ENCODE assay signal across 1 cellular context in genomic region chr4:94214703-94215360, GRCh38.
TF ChIP-seq lines count a peak whose summit lies in the region.

No MANE protein-coding gene starts in this region.

TF ChIP-seq in HepG2, 621 proteins besides CTCF, POLR2A, EP300 and RAD21:
- TF ChIP-seq GTF3A (CRISPR knock-in tag; conservative IDR thresholded peaks at IDR 0.05) (no peak), HES4 (CRISPR knock-in tag; IDR thresholded peaks at IDR 0.05; ENCODE audit: borderline replicate concordance) (no peak), ZNF678 (CRISPR knock-in tag; IDR thresholded peaks at IDR 0.05) (no peak), SMC3 (IDR thresholded peaks at IDR 0.05; ENCODE audit: low read length) (peak; percentile 9; the same call in 1 of the 2 replicates), ZNF761 (CRISPR knock-in tag; conservative IDR thresholded peaks at IDR 0.05) (no peak), CEBPG (CRISPR knock-in tag; IDR thresholded peaks at IDR 0.05) (peak; percentile 55), ZNF775 (CRISPR knock-in tag; IDR thresholded peaks at IDR 0.05; ENCODE audit: borderline replicate concordance) (no peak), AHR (CRISPR knock-in tag; IDR thresholded peaks at IDR 0.05) (no peak), CEBPB (IDR thresholded peaks at IDR 0.05; ENCODE audit: borderline replicate concordance, low read depth, low read length) (peak; percentile 95), FOXJ3 (CRISPR knock-in tag; IDR thresholded peaks at IDR 0.05; ENCODE audit: borderline replicate concordance) (no peak), PLRG1 (conservative IDR thresholded peaks at IDR 0.05) (no peak), ZNF704 (CRISPR knock-in tag; IDR thresholded peaks at IDR 0.05; ENCODE audit: borderline replicate concordance) (no peak), KMT2A (CRISPR knock-in tag; IDR thresholded peaks at IDR 0.05) (no peak), ZNF446 (CRISPR knock-in tag; IDR thresholded peaks at IDR 0.05) (no peak), ARNT (IDR thresholded peaks at IDR 0.05) (no peak), ZNF281 (CRISPR knock-in tag; IDR thresholded peaks at IDR 0.05; ENCODE audit: borderline replicate concordance) (no peak), ZNF570 (CRISPR knock-in tag; IDR thresholded peaks at IDR 0.05; ENCODE audit: borderline replicate concordance) (no peak), ZNF224 (CRISPR knock-in tag; IDR thresholded peaks at IDR 0.05) (no peak), HMGA1 (CRISPR knock-in tag; conservative IDR thresholded peaks at IDR 0.05) (no peak), ZBTB3 (CRISPR knock-in tag; IDR thresholded peaks at IDR 0.05; ENCODE audit: borderline replicate concordance, low read depth) (no peak), ZFP37 (CRISPR knock-in tag; IDR thresholded peaks at IDR 0.05; ENCODE audit: borderline replicate concordance) (no peak), FOXK1 (CRISPR knock-in tag; IDR thresholded peaks at IDR 0.05; ENCODE audit: borderline replicate concordance, low read depth) (no peak), RXRA (CRISPR knock-in tag; IDR thresholded peaks at IDR 0.05) (no peak)
- TF ChIP-seq, protein P1, sequence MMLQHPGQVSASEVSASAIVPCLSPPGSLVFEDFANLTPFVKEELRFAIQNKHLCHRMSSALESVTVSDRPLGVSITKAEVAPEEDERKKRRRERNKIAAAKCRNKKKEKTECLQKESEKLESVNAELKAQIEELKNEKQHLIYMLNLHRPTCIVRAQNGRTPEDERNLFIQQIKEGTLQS (CRISPR knock-in tag; IDR thresholded peaks at IDR 0.05), result no peak
- TF ChIP-seq, protein P2, sequence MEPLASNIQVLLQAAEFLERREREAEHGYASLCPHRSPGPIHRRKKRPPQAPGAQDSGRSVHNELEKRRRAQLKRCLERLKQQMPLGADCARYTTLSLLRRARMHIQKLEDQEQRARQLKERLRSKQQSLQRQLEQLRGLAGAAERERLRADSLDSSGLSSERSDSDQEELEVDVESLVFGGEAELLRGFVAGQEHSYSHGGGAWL (CRISPR knock-in tag; IDR thresholded peaks at IDR 0.05), result no peak
